11 cellular contexts compared by ENCODE assay signal in the genomic region with DNA sequence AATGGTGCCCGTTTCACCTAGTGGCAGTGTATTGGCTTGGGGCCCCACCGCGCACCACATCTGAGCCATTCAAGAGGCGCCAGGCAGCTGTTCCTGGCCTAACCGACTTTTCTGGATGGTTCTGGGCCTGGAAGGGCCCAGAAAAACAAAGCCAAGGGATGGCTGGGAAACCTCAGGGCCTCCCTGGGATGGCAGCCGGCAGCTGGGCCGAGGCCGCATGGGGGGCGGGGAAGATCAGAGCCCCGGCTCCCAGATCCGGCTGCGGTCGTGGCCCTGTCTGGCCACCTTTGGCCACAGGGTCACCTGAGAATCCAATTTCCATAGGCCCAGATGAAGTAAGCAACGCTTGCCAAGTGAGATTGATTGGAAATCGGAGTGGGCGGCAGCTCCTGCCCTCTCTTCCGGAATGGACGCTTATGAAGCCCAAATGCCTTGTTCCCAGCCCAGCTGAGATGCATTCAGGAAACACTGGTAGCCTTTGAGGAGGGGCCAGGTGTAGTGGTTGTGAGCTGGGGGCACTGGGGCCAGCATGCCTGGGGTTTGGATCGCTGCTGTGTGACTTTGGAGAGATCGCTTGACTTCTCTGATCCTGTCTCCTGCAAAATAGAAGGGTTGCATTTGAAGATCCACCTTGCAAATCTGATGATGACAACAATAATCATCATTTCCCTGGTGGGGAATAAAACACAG.
DNase-seq lines count a peak whose midpoint lies in the region; ATAC-seq lines count a peak whose summit lies in the region.
"Had no signal": no experiment of that assay in that cellular context is flagged by ENCODE, and none has a peak within 500 bp of the region (broad histone marks: within the 10 kb centered on the region; RNA-seq: fewer than 3 reads in every experiment).

No MANE protein-coding gene starts in this region.

- no peaks in the 10 kb centered on the region for H3K27me3 ChIP-seq in effector memory CD4-positive, alpha-beta T cell (replicated peaks; ENCODE audit: control insufficient read depth, insufficient read depth, low read length, poor library complexity, severe bottlenecking)
- no peaks in the 10 kb centered on the region for H3K27me3 ChIP-seq in rectal smooth muscle tissue (ENCODE audit: control insufficient read depth, insufficient read depth, low read length)

- H3K4me1 ChIP-seq in effector memory CD4-positive, alpha-beta T cell (ENCODE audit: control insufficient read depth, insufficient read depth, low read length, poor library complexity, severe bottlenecking): peaks cover 25% of the 10 kb centered on the region
- peaks cover 15% of the 10 kb centered on the region for H3K4me1 ChIP-seq in rectal smooth muscle tissue (ENCODE audit: control insufficient read depth, insufficient read depth, low read length)

- DNase-seq in DMS153 (lab: John Stamatoyannopoulos, UW): peak; percentile 59
- DNase-seq in DMS153 treated with DMSO at 0.1 percent for 48 hours (lab: John Stamatoyannopoulos, UW; ENCODE audit: unreplicated experiment): no peak
- peak; percentile 88 for DNase-seq in NCI-H2196 treated with DMSO at 0.1 percent for 48 hours (lab: John Stamatoyannopoulos, UW; ENCODE audit: unreplicated experiment)
- no peak for DNase-seq in effector memory CD4-positive, alpha-beta T cell
- DNase-seq in NCI-H82 treated with DMSO at 0.1 percent for 48 hours (lab: John Stamatoyannopoulos, UW; ENCODE audit: unreplicated experiment): no peak
- no peak for DNase-seq in NCI-H1417 treated with DMSO at 0.1 percent for 48 hours (lab: John Stamatoyannopoulos, UW)
- DNase-seq: HCEC 1CT had no signal

- H3K4me3 ChIP-seq in effector memory CD4-positive, alpha-beta T cell (ENCODE audit: insufficient read depth, low read depth, low read length, poor library complexity, severe bottlenecking): no peak overlapping the region
- H3K4me3 ChIP-seq in rectal smooth muscle tissue (ENCODE audit: low read length): no peak overlapping the region

- ATAC-seq in HG02973 (IDR thresholded peaks at IDR 0.05; ENCODE audit: unreplicated experiment): no peak
- ATAC-seq: Panc1 had no signal

- no peak overlapping the region for H3K9ac ChIP-seq in rectal smooth muscle tissue (ENCODE audit: low read length)

- peak overlapping the region; percentile 22 for H3K27ac ChIP-seq in effector memory CD4-positive, alpha-beta T cell (ENCODE audit: insufficient read depth, low read length, poor library complexity, severe bottlenecking)
- H3K27ac ChIP-seq in rectal smooth muscle tissue (ENCODE audit: low read depth, low read length): peak overlapping the region; percentile 12
- H3K27ac ChIP-seq: 22Rv1 had no signal

- H3K36me3 ChIP-seq in effector memory CD4-positive, alpha-beta T cell (ENCODE audit: control insufficient read depth, insufficient read depth, low read length): no peaks in the 10 kb centered on the region
- no peaks in the 10 kb centered on the region for H3K36me3 ChIP-seq in rectal smooth muscle tissue (ENCODE audit: control insufficient read depth, insufficient read depth, low read length)

- H3K9me3 ChIP-seq in effector memory CD4-positive, alpha-beta T cell (ENCODE audit: control insufficient read depth, low read length): no peaks in the 10 kb centered on the region

Comparison
In these comparisons a context has a peak if more than half of its experiments do, and no peak if none do; other contexts are left out.
1. DNase-seq: peak in DMS153 (single experiment) and NCI-H2196 treated with DMSO at 0.1 percent for 48 hours (single experiment); none in DMS153 treated with DMSO at 0.1 percent for 48 hours (single experiment), effector memory CD4-positive, alpha-beta T cell (0 of 3), NCI-H82 treated with DMSO at 0.1 percent for 48 hours (single experiment) and NCI-H1417 treated with DMSO at 0.1 percent for 48 hours (single experiment).